ENCODE assay signal across 1 cellular context in the genomic region with DNA sequence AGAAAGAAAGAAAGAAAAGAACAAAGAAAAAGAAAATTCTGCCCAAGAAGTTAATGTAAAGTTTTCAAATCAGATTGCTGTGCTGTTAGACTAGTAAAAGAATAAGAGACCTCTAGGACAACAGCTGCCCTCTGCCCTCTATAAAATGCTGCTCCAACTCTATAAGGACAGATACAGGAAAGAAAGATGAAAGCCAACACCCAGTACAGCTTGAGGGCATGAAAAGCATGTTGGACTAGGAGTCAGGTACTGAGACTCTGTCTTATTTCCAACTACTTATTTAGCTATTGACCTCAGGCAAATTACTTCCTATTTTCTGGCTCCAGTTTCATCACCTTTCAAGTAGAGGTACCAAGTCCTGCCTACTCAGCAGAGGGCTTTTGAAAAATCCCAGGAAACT.
TF ChIP-seq lines count a peak whose summit lies in the region.

No MANE protein-coding gene starts in this region.

TF ChIP-seq in GM12878, 131 proteins besides CTCF, POLR2A, EP300 and RAD21:
- TF ChIP-seq, protein P1, sequence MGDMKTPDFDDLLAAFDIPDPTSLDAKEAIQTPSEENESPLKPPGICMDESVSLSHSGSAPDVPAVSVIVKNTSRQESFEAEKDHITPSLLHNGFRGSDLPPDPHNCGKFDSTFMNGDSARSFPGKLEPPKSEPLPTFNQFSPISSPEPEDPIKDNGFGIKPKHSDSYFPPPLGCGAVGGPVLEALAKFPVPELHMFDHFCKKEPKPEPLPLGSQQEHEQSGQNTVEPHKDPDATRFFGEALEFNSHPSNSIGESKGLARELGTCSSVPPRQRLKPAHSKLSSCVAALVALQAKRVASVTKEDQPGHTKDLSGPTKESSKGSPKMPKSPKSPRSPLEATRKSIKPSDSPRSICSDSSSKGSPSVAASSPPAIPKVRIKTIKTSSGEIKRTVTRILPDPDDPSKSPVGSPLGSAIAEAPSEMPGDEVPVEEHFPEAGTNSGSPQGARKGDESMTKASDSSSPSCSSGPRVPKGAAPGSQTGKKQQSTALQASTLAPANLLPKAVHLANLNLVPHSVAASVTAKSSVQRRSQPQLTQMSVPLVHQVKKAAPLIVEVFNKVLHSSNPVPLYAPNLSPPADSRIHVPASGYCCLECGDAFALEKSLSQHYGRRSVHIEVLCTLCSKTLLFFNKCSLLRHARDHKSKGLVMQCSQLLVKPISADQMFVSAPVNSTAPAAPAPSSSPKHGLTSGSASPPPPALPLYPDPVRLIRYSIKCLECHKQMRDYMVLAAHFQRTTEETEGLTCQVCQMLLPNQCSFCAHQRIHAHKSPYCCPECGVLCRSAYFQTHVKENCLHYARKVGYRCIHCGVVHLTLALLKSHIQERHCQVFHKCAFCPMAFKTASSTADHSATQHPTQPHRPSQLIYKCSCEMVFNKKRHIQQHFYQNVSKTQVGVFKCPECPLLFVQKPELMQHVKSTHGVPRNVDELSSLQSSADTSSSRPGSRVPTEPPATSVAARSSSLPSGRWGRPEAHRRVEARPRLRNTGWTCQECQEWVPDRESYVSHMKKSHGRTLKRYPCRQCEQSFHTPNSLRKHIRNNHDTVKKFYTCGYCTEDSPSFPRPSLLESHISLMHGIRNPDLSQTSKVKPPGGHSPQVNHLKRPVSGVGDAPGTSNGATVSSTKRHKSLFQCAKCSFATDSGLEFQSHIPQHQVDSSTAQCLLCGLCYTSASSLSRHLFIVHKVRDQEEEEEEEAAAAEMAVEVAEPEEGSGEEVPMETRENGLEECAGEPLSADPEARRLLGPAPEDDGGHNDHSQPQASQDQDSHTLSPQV (IDR thresholded peaks at IDR 0.05), result no peak
- TF ChIP-seq, protein P2, sequence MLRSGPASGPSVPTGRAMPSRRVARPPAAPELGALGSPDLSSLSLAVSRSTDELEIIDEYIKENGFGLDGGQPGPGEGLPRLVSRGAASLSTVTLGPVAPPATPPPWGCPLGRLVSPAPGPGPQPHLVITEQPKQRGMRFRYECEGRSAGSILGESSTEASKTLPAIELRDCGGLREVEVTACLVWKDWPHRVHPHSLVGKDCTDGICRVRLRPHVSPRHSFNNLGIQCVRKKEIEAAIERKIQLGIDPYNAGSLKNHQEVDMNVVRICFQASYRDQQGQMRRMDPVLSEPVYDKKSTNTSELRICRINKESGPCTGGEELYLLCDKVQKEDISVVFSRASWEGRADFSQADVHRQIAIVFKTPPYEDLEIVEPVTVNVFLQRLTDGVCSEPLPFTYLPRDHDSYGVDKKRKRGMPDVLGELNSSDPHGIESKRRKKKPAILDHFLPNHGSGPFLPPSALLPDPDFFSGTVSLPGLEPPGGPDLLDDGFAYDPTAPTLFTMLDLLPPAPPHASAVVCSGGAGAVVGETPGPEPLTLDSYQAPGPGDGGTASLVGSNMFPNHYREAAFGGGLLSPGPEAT (IDR thresholded peaks at IDR 0.05; ENCODE audit: low read depth), result no peak
- TF ChIP-seq CHD4 (IDR thresholded peaks at IDR 0.05) (no peak), SP1 (IDR thresholded peaks at IDR 0.05; ENCODE audit: low read depth, low read length) (no peak), RB1 (IDR thresholded peaks at IDR 0.05; ENCODE audit: borderline replicate concordance) (no peak), ESRRA (IDR thresholded peaks at IDR 0.05; ENCODE audit: low read length) (no peak)
- TF ChIP-seq, protein P3, sequence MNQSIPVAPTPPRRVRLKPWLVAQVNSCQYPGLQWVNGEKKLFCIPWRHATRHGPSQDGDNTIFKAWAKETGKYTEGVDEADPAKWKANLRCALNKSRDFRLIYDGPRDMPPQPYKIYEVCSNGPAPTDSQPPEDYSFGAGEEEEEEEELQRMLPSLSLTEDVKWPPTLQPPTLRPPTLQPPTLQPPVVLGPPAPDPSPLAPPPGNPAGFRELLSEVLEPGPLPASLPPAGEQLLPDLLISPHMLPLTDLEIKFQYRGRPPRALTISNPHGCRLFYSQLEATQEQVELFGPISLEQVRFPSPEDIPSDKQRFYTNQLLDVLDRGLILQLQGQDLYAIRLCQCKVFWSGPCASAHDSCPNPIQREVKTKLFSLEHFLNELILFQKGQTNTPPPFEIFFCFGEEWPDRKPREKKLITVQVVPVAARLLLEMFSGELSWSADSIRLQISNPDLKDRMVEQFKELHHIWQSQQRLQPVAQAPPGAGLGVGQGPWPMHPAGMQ (IDR thresholded peaks at IDR 0.05; ENCODE audit: borderline replicate concordance), result no peak
- TF ChIP-seq, protein P4, sequence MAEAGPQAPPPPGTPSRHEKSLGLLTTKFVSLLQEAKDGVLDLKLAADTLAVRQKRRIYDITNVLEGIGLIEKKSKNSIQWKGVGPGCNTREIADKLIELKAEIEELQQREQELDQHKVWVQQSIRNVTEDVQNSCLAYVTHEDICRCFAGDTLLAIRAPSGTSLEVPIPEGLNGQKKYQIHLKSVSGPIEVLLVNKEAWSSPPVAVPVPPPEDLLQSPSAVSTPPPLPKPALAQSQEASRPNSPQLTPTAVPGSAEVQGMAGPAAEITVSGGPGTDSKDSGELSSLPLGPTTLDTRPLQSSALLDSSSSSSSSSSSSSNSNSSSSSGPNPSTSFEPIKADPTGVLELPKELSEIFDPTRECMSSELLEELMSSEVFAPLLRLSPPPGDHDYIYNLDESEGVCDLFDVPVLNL (IDR thresholded peaks at IDR 0.05; ENCODE audit: low read depth, low read length), result no peak
- TF ChIP-seq, protein P5, sequence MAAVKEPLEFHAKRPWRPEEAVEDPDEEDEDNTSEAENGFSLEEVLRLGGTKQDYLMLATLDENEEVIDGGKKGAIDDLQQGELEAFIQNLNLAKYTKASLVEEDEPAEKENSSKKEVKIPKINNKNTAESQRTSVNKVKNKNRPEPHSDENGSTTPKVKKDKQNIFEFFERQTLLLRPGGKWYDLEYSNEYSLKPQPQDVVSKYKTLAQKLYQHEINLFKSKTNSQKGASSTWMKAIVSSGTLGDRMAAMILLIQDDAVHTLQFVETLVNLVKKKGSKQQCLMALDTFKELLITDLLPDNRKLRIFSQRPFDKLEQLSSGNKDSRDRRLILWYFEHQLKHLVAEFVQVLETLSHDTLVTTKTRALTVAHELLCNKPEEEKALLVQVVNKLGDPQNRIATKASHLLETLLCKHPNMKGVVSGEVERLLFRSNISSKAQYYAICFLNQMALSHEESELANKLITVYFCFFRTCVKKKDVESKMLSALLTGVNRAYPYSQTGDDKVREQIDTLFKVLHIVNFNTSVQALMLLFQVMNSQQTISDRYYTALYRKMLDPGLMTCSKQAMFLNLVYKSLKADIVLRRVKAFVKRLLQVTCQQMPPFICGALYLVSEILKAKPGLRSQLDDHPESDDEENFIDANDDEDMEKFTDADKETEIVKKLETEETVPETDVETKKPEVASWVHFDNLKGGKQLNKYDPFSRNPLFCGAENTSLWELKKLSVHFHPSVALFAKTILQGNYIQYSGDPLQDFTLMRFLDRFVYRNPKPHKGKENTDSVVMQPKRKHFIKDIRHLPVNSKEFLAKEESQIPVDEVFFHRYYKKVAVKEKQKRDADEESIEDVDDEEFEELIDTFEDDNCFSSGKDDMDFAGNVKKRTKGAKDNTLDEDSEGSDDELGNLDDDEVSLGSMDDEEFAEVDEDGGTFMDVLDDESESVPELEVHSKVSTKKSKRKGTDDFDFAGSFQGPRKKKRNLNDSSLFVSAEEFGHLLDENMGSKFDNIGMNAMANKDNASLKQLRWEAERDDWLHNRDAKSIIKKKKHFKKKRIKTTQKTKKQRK (IDR thresholded peaks at IDR 0.05; ENCODE audit: low read depth, low read length), result no peak
